19 cellular contexts compared by ENCODE assay signal in the genomic region with DNA sequence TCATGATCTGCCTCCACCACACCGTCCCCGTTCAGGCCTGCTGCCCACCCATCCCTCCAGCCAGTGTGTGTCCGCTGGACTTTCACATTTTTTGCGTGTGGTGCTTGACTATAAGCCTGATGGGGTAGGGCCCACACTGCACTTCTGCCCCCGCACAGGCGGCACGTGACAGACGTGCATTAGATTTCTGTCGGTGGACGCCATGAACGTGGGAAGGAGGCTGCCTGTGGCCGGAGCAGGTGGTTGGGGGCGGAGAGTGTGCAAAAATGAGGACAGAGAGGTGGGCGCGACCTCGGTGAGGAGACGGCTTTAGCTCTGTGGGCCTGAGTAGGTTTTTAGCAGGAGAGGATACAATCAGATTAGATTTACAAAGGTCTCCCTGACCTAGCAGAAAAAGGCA. TPM values are rescaled to one million over a fixed set of nuclear protein-coding genes. Genes with fewer than 3 reads are reported as not detected.
"Had no signal": no experiment of that assay in that cellular context is flagged by ENCODE, and none has a peak within 500 bp of the region (broad histone marks: within the 10 kb centered on the region; RNA-seq: fewer than 3 reads in every experiment).

No MANE protein-coding gene starts in this region.

- H3K4me3 ChIP-seq: ascending aorta, esophagus muscularis mucosa, heart right ventricle had no signal

- DNase-seq: activated CD4-positive, alpha-beta T cell treated with anti-CD3 and anti-CD28 coated beads for 1 hour; activated CD4-positive, alpha-beta T cell treated with anti-CD3 and anti-CD28 coated beads, Interleukin-2, amount 50 U/mL, for 4 hours; activated gamma-delta T cell; effector CD8-positive, alpha-beta T cell; heart right ventricle; nephron progenitor cell; stimulated activated CD4-positive, alpha-beta T cell treated with anti-CD3 and anti-CD28 coated beads, Interleukin-12 subunit alpha, Interleukin-12 subunit beta, amount 100 ng/mL, for 4 hours; stimulated activated CD4-positive, alpha-beta T cell treated with anti-CD3 and anti-CD28 coated beads, Interleukin-1b, Interleukin-23, amount 100 ng/mL, for 48 hours; stimulated activated CD8-positive, alpha-beta memory T cell treated with anti-CD3 and anti-CD28 coated beads, Interleukin-4, amount 100 ng/mL, for 48 hours; stimulated activated naive CD4-positive, alpha-beta T cell had no signal

- H3K27me3 ChIP-seq: ascending aorta, esophagus muscularis mucosa, heart right ventricle had no signal

- H3K9me3 Mint-ChIP-seq: activated naive CD4-positive, alpha-beta T cell treated with anti-CD3 and anti-CD28 coated beads, Interleukin-2, amount 50 U/mL, for 24 hours had no signal

- H3K36me3 ChIP-seq: ascending aorta, esophagus muscularis mucosa, heart right ventricle had no signal

- H3K27ac Mint-ChIP-seq: activated naive CD4-positive, alpha-beta T cell treated with anti-CD3 and anti-CD28 coated beads, Interleukin-2, amount 50 U/mL, for 24 hours; nephron progenitor cell; progenitor cell of endocrine pancreas had no signal

- H3K9me3 ChIP-seq: ascending aorta, esophagus muscularis mucosa had no signal

- H3K27ac ChIP-seq: ascending aorta, esophagus muscularis mucosa, heart right ventricle had no signal

- H3K4me3 Mint-ChIP-seq: activated naive CD4-positive, alpha-beta T cell treated with anti-CD3 and anti-CD28 coated beads, Interleukin-2, amount 50 U/mL, for 24 hours; nephron progenitor cell had no signal

- ATAC-seq: heart right ventricle had no signal

- H3K27me3 Mint-ChIP-seq: activated naive CD4-positive, alpha-beta T cell treated with anti-CD3 and anti-CD28 coated beads, Interleukin-2, amount 50 U/mL, for 24 hours; progenitor cell of endocrine pancreas had no signal

RNA-seq across cellular contexts. Expression of gene NCCRP1, which starts 46.0 kb away (rescaled TPM):
- total RNA-seq: ascending aorta; endothelial cell of umbilical vein; heart right ventricle; T-helper 1 cell treated with Interleukin-12 subunit alpha and Interleukin-12 subunit beta and Interleukin-4 antibody, amounts not matched to agents 30 ng/mL and 1 ng/mL, for 36 hours had no signal

RNA-seq across cellular contexts. Expression of gene SYCN, which starts 53.3 kb away (rescaled TPM):
- total RNA-seq: ascending aorta; endothelial cell of umbilical vein; esophagus muscularis mucosa; lower leg skin; omental fat pad; progenitor cell of endocrine pancreas; T-helper 1 cell treated with Interleukin-12 subunit alpha and Interleukin-12 subunit beta and Interleukin-4 antibody, amounts not matched to agents 30 ng/mL and 1 ng/mL, for 36 hours; urinary bladder had no signal
